ENCODE assay signal across 22 cellular contexts in the genomic region with DNA sequence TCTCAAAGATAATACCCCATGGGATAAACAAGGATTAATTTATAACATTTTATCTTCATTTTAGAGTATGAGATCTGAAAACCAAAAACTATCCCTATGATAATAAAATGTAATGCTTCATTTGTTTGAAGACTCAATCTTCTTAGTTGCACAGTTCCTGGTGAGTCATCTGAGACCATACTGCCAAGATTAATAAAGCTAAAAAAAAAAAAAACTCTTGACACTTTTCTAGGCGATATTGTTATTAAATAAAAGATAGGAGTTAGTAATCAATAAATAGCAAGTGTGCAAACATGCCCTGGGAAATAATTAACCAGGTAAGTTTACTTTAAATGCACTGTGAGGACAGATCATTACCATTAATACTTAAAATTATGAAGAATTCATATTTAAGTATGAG.
DNase-seq lines count a peak whose midpoint lies in the region; ATAC-seq and TF ChIP-seq lines count a peak whose summit lies in the region.
"Had no signal": no experiment of that assay in that cellular context is flagged by ENCODE, and none has a peak within 500 bp of the region (broad histone marks: within the 10 kb centered on the region; RNA-seq: fewer than 3 reads in every experiment).

No MANE protein-coding gene starts in this region.

- TF ChIP-seq CTCF in astrocyte of the spinal cord (IDR thresholded peaks at IDR 0.05; ENCODE audit: low read depth, low read length) (no peak), retinal pigment epithelial cell (conservative IDR thresholded peaks at IDR 0.05; ENCODE audit: low read depth, low read length) (no peak)

- H3K4me3 ChIP-seq in astrocyte of the spinal cord (ENCODE audit: low read depth, low read length) (no peak overlapping the region), retinal pigment epithelial cell (ENCODE audit: low read length) (no peak overlapping the region)
- H3K4me3 ChIP-seq: coronary artery, right atrium auricular region, thyroid gland had no signal

- ATAC-seq in GM21515 (IDR thresholded peaks at IDR 0.05; ENCODE audit: unreplicated experiment): no peak
- ATAC-seq: left ventricle myocardium superior; stimulated activated memory B cell treated with anti-CD40 and anti-IgM and Interleukin-4, amounts not matched to agents 10 μg/mL and 1 μg/mL and 100 μg/mL, for 72 hours; WTC11 had no signal

- in situ Hi-C loops in astrocyte of the spinal cord (cut with HindIII; ENCODE audit: low sequenced_read_pairs): no loop called here

- DNase-seq in GM04503 (ENCODE audit: low read depth): peak; percentile 2
- DNase-seq in astrocyte of the spinal cord (ENCODE audit: low read depth, low spot score): peak; percentile 49
- peak; percentile 20 for DNase-seq in glomerular visceral epithelial cell (ENCODE audit: extremely low spot score)
- DNase-seq in retinal pigment epithelial cell (ENCODE audit: low read depth): peak; percentile 3
- DNase-seq in NCI-H187 treated with DMSO at 0.1 percent for 48 hours (lab: John Stamatoyannopoulos, UW): no peak
- DNase-seq in stimulated activated CD4-positive, alpha-beta T cell treated with anti-CD3 and anti-CD28 coated beads, Interleukin-4, amount 100 ng/mL, for 1 hour: no peak
- DNase-seq: activated CD4-positive, alpha-beta memory T cell treated with anti-CD3 and anti-CD28 coated beads for 36 hours; activated naive CD4-positive, alpha-beta T cell treated with Interleukin-2 at 50 U/mL for 16 hours; activated T-cell treated with anti-CD3 and anti-CD28 coated beads, Interleukin-2, amount 50 U/mL, for 1 hour; aorta; H7; left ventricle myocardium superior; NCI-H1436; NCI-H69; SIG-M5; stimulated activated CD4-positive, alpha-beta T cell treated with anti-CD3 and anti-CD28 coated beads, Interleukin-15, amount 100 ng/mL, for 24 hours; thyroid gland had no signal

Comparison
In these comparisons a context has a peak if more than half of its experiments do, and no peak if none do; other contexts are left out.
1. DNase-seq: peak in GM04503 (single experiment), astrocyte of the spinal cord (single experiment), glomerular visceral epithelial cell (single experiment) and retinal pigment epithelial cell (single experiment); none in NCI-H187 treated with DMSO at 0.1 percent for 48 hours (single experiment) and stimulated activated CD4-positive, alpha-beta T cell treated with anti-CD3 and anti-CD28 coated beads, Interleukin-4, amount 100 ng/mL, for 1 hour (single experiment).